ENCODE assay signal across 15 cellular contexts in the genomic region with DNA sequence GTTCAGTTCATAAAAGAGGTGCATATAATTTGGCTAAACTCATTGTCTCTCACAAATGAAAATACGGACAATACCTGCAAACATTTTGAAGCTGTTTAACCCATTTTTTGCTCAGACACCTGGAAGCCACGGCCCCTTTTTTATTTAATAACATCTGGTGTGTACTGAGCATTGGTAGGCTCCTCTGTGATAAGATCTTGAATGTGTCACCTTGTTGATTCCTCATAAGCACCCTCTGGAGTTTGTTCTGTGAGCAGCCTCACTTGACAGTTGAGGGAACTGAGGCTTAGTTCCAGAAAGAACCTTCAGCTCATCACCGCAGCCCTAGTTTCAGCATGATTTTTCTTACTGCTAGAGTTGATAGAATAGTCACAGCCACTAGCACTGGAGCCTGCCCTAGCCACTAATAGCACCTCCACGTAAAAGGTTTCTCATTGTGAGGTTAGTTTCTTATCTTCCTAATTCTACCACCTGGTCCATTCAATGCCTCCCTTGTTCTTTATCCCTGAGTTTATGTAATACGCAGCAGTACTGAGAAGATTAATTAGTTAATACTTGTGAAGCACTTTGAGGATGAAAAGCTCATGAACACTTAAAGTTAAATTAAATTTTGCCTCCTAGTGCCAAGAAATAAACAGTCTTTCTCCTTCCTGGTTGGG.
"Had no signal": no experiment of that assay in that cellular context is flagged by ENCODE, and none has a peak within 500 bp of the region (broad histone marks: within the 10 kb centered on the region; RNA-seq: fewer than 3 reads in every experiment).

No MANE protein-coding gene starts in this region.

- H3K27me3 ChIP-seq: transverse colon, uterus had no signal

- DNase-seq: activated CD4-positive, alpha-beta T cell treated with anti-CD3 and anti-CD28 coated beads, Interleukin-2, amount 50 U/mL, for 48 hours; activated CD8-positive, alpha-beta memory T cell treated with anti-CD3 and anti-CD28 coated beads, Interleukin-2, amount 10 ng/mL, durations not matched to agents 7 days and 5 days; activated naive CD8-positive, alpha-beta T cell treated with anti-CD3 and anti-CD28 coated beads for 36 hours; amniotic stem cell; immature natural killer cell; kidney glomerular epithelial cell; left ventricle myocardium superior; mesendoderm; natural killer cell; retina; stimulated activated naive CD4-positive, alpha-beta T cell treated with Interleukin-2 at 50 U/mL for 16 hours; T-helper 2 cell; transverse colon; uterus; WERI-Rb-1 had no signal

- H3K36me3 ChIP-seq: transverse colon, uterus, WERI-Rb-1 had no signal

- ATAC-seq: activated CD8-positive, alpha-beta memory T cell treated with anti-CD3 and anti-CD28 coated beads, Interleukin-2, amount 10 ng/mL, durations not matched to agents 7 days and 5 days; left ventricle myocardium superior; natural killer cell had no signal

- H3K4me3 ChIP-seq: transverse colon, uterus had no signal

- H3K27ac ChIP-seq: transverse colon, uterus had no signal

- H3K9me3 ChIP-seq: transverse colon, uterus had no signal
